In genomic region chr11:106400949-106401545, GRCh38 we compare ENCODE assay signal across 17 cellular contexts.
"Had no signal": no experiment of that assay in that cellular context is flagged by ENCODE, and none has a peak within 500 bp of the region (broad histone marks: within the 10 kb centered on the region; RNA-seq: fewer than 3 reads in every experiment).

No MANE protein-coding gene starts in this region.

- H3K27me3 ChIP-seq: ascending aorta, cardiac muscle cell, pancreas, right lobe of liver, upper lobe of right lung had no signal

- H3K4me1 ChIP-seq: ascending aorta, right lobe of liver, upper lobe of right lung had no signal

- DNase-seq: activated CD4-positive, alpha-beta T cell treated with anti-CD3 and anti-CD28 coated beads, Interleukin-2, amount 50 U/mL, for 1 hour; activated CD4-positive, CD25-positive, alpha-beta regulatory T cell treated with anti-CD3 and anti-CD28 coated beads, Interleukin-2, amount 50 U/mL, for 72 hours; activated CD8-positive, alpha-beta memory T cell treated with anti-CD3 and anti-CD28 coated beads, Interleukin-2, amount 50 U/mL, for 4 hours; activated effector memory CD4-positive, alpha-beta T cell treated with Interleukin-2 at 50 U/mL for 16 hours; activated naive CD4-positive, alpha-beta T cell treated with anti-CD3 and anti-CD28 coated beads, Interleukin-2, amount 10 ng/mL, durations not matched to agents 7 days and 5 days; activated T-cell treated with anti-CD3 and anti-CD28 coated beads, Interleukin-2, amount 50 U/mL, for 4 hours; erythroblast; mucosa of descending colon; naive thymus-derived CD4-positive, alpha-beta T cell; pancreas; right lobe of liver; stimulated activated CD4-positive, alpha-beta T cell treated with anti-CD3 and anti-CD28 coated beads, Interleukin-4, amount 100 ng/mL, for 4 hours; stimulated activated naive B cell treated with anti-CD40 and anti-IgM and Interleukin-4, amounts not matched to agents 10 μg/mL and 1 μg/mL and 100 μg/mL, for 72 hours; upper lobe of right lung had no signal

- H3K27ac ChIP-seq: ascending aorta, cardiac muscle cell, pancreas, right lobe of liver, thoracic aorta, upper lobe of right lung had no signal

- ATAC-seq: activated T-cell treated with anti-CD3 and anti-CD28 coated beads, Interleukin-2, amount 50 U/mL, for 4 hours; mucosa of descending colon; naive thymus-derived CD4-positive, alpha-beta T cell; pancreas; right lobe of liver; stimulated activated naive B cell treated with anti-CD40 and anti-IgM and Interleukin-4, amounts not matched to agents 10 μg/mL and 1 μg/mL and 100 μg/mL, for 72 hours; upper lobe of right lung had no signal

- H3K36me3 ChIP-seq: ascending aorta, cardiac muscle cell, pancreas, right lobe of liver, thoracic aorta, upper lobe of right lung had no signal

- H3K9me3 ChIP-seq: ascending aorta, pancreas, right lobe of liver, thoracic aorta had no signal

- H3K4me3 ChIP-seq: ascending aorta, cardiac muscle cell, mucosa of descending colon, pancreas, right lobe of liver, thoracic aorta, upper lobe of right lung had no signal
